In the genomic region with DNA sequence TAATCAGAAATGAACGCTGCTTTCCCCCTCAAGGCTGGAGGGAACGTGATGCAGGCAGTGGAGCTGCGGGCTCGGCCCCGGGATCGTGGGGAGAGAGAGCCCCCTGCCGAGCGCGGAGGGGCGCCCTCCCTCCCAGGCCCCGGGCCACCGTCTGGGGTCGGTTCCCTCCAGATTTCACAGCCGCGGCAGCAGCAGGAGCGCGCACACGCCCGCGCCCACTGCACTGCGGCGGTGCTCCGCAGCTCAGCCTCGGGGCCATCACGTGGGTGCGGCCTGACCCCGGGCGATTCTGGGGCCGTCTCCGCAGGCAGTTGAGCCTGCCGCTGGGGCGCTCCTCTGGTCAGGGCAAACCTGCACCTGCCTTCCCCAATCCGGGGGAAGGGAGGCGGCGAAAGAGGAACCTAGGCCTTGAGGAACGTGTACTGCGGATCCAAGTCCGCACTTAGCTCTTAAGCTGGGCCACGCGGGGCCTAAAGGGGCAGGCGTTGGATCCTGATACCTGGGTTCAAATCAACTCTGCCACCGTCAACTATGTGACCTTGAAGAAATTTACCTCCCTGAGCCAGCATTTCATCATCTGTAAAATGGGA, we compare ENCODE assay signal across 8 cellular contexts. TPM values are rescaled to one million over a fixed set of nuclear protein-coding genes. Genes with fewer than 3 reads are reported as not detected.
A peak's percentile ranks its signal among the peaks of the same experiment; 100 is the strongest.
DNase-seq lines count a peak whose midpoint lies in the region; ATAC-seq, FAIRE-seq and TF ChIP-seq lines count a peak whose summit lies in the region.

No MANE protein-coding gene starts in this region.

- SMC1A ChIA-PET in GM12878 (lab: Charles Lee; ENCODE audit: uncharacterized antibody, unreplicated experiment), result interaction anchor here (0.6 to 1.9 kb wide), 3 partner anchors 9 to 47 kb away, joined by 3 to 7 read pairs (median 3); a partner anchor contains a TSS

- no peak overlapping the region for H3K27ac ChIP-seq in GM12878 (ENCODE audit: control insufficient read depth, insufficient read depth)

- no peak for TF ChIP-seq RAD21 in GM12878 (IDR thresholded peaks at IDR 0.05; ENCODE audit: insufficient read depth, low read depth, low read length)

- TF ChIP-seq CTCF in GM12878 (IDR thresholded peaks at IDR 0.05 in 2 of 3, conservative IDR thresholded peaks at IDR 0.05 in 1 of 3; ENCODE audit: control insufficient read depth in 2 of 3, extremely low read depth in 1 of 3, insufficient read depth in 1 of 3, low read depth in 3 of 3, low read length in 3 of 3), result peak; percentile 26 to 40 (median 33); a peak in 4 of 6 replicates

- in situ Hi-C loops in GM12878 (cut with MboI), result no loop called here

- H3K27me3 ChIP-seq in GM12878 (replicated peaks in 1 of 2; ENCODE audit: control insufficient read depth in 2 of 2, insufficient read depth in 2 of 2, low read length in 1 of 2), result peaks cover 0 to 4% of the 10 kb centered on the region in 2 experiments; a peak in 1 of 4 replicates
- peaks cover 26% of the 10 kb centered on the region for H3K27me3 ChIP-seq in iPS-15b (ENCODE audit: control insufficient read depth, insufficient read depth, low read length)

- POLR2A ChIA-PET in GM12878 (lab: Charles Lee), result no interaction called here

- H4K20me1 ChIP-seq in GM12878 (ENCODE audit: control insufficient read depth, insufficient read depth), result no peaks in the 10 kb centered on the region

- 4% methylated on average over 39 of the region's 42 CpGs for whole genome bisulfite sequencing in GM12878 (ENCODE audit: insufficient coverage, insufficient replicate concordance, low lambda C conversion rate, missing lambda C conversion rate)

- H3K4me2 ChIP-seq in GM12878 (ENCODE audit: control insufficient read depth, insufficient read depth), result peak overlapping the region; percentile 45

- H3K9ac ChIP-seq in GM12878 (ENCODE audit: control insufficient read depth, insufficient read depth, low read length), result peak overlapping the region; percentile 43; the same call in 1 of the 2 replicates
- H3K9ac ChIP-seq in iPS-15b (ENCODE audit: low read depth, low read length), result peak overlapping the region; percentile 49

- H3K79me2 ChIP-seq in GM12878 (ENCODE audit: control insufficient read depth, insufficient read depth, low read length), result no peaks in the 10 kb centered on the region

- H3K36me3 ChIP-seq in GM12878 (ENCODE audit: control insufficient read depth in 2 of 2, insufficient read depth in 2 of 2, low read length in 1 of 2) (no peaks in the 10 kb centered on the region), iPS-15b (ENCODE audit: control insufficient read depth, insufficient read depth, low read length) (no peaks in the 10 kb centered on the region)

- no peak for TF ChIP-seq POLR2A in GM12878 (IDR thresholded peaks at IDR 0.05; ENCODE audit: low read depth, low read length)

- H3K4me1 ChIP-seq in GM12878 (ENCODE audit: control insufficient read depth, insufficient read depth, low read length), result peaks cover 23% of the 10 kb centered on the region
- H3K4me1 ChIP-seq in iPS-15b (ENCODE audit: control insufficient read depth, insufficient read depth, low read length), result peaks cover 20% of the 10 kb centered on the region

- ATAC-seq in GM21723 (IDR thresholded peaks at IDR 0.05; ENCODE audit: unreplicated experiment) (peak; percentile 78), GM12878 (peak; percentile 91), sciatic nerve (peak; percentile 92), GM21528 (IDR thresholded peaks at IDR 0.05; ENCODE audit: low FRiP score, unreplicated experiment) (no peak)

- H2AFZ ChIP-seq in GM12878 (ENCODE audit: control insufficient read depth, low read depth, low read length), result peak overlapping the region; percentile 48

- RAD21 ChIA-PET in GM12878 (lab: Charles Lee; ENCODE audit: unreplicated experiment), result interaction anchor here (0.6 to 1.8 kb wide), 4 partner anchors 9 to 229 kb away, joined by 3 to 4 read pairs (median 4); a partner anchor contains a TSS

- no peaks in the 10 kb centered on the region; the same call in 2 of the 3 replicates for H3K9me3 ChIP-seq in GM12878 (replicated peaks; ENCODE audit: control insufficient read depth, insufficient read depth, low read length)
- H3K9me3 ChIP-seq in iPS-15b (ENCODE audit: control insufficient read depth, insufficient read depth, low read length), result no peaks in the 10 kb centered on the region

- FAIRE-seq in GM12878 (lab: Jason Lieb, UNC), result no peak

- intact Hi-C loops in GM12878 (cut with micrococcal nuclease; ENCODE audit: unreplicated experiment), result no loop called here
- intact Hi-C loops in sciatic nerve (cut with DNase I), result no loop called here

- BruUV-seq in GM12878 (replicated peaks; lab: Mats Ljungman, UMichigan), result no TSS peak

- no peak for TF ChIP-seq EP300 in GM12878 (IDR thresholded peaks at IDR 0.05; ENCODE audit: borderline replicate concordance in 1 of 2, control insufficient read depth in 1 of 2, low read depth in 2 of 2, low read length in 2 of 2)

- H3K4me3 ChIP-seq in GM12878 (0 out of 2 replicates have a peak overlapping the region, but pooled peaks have one; percentile 23), iPS-15b (ENCODE audit: low read depth, low read length) (peak overlapping the region; percentile 66)

- CTCF ChIA-PET in GM12878 (lab: Yijun Ruan, JAX), result interaction anchor here (0.6 to 2.5 kb wide), 6 partner anchors 9 to 222 kb away, joined by 3 to 12 read pairs (median 5); a partner anchor contains a TSS

- DNase-seq in ELF-1 (ENCODE audit: low read depth, low spot score) (peak; percentile 67), NCI-H2227 (lab: John Stamatoyannopoulos, UW; ENCODE audit: unreplicated experiment) (peak; percentile 64), GM12878 (ENCODE audit: low read depth, low spot score) (no peak), sciatic nerve (ENCODE audit: low spot score) (peak; percentile 76), 8988T (no peak)

RNA-seq across cellular contexts. Expression of a gene that starts 9.4 kb away (rescaled TPM):
- total RNA-seq in GM12878 (2013; cell fraction: nucleolus; rRNA removed), result 148 and 153 TPM in 2 replicates
- total RNA-seq in GM12878 (2014; rRNA removed) (58.1 and 60.3 TPM in 2 replicates), GM12878 (2014; rRNA removed; fragmentation: Illumina TruSeq; extraction: Trizol) (39.0 and 42.0 TPM in 2 replicates), GM12878 (2021) (62.9 and 63.2 TPM in 2 replicates), sciatic nerve (73.3 TPM)
- polyA plus RNA-seq in GM12878 (2011; ENCODE audit: low read depth), result 31.0 TPM
- polyA plus RNA-seq in GM12878 (2011; rRNA removed) (46.4 and 71.4 TPM in 2 replicates), GM12878 (2014; fragmentation: Illumina TruSeq; extraction: Trizol) (30.2 and 53.2 TPM in 2 replicates), GM12878 (2014; fragmentation: Nextera tagmentation; extraction: Ambion mirVana) (10 to 100 TPM; 18.9 to 21.4 TPM), GM12878 (2014; rRNA removed) (69.4 and 71.2 TPM in 2 replicates), GM12878 (2016; fragmentation: Nextera tagmentation; extraction: Ambion mirVana) (10 to 100 TPM; 37.8 to 37.9 TPM)
- polyA plus RNA-seq in GM12878 (2011; cell fraction: cytosol; rRNA removed), result 84.2 and 98.9 TPM in 2 replicates
- 223 and 258 TPM in 2 replicates for polyA plus RNA-seq in GM12878 (2011; cell fraction: nucleus; rRNA removed)
- polyA plus RNA-seq in GM12878 (2012), result 50.8 and 50.9 TPM in 2 replicates
- polyA minus RNA-seq in GM12878 (2011; rRNA and poly(A)+ RNA removed), result 48.9 and 72.9 TPM in 2 replicates
- 19.4 and 27.2 TPM in 2 replicates for polyA minus RNA-seq in GM12878 (2011; cell fraction: cytosol; rRNA and poly(A)+ RNA removed)
- polyA minus RNA-seq in GM12878 (2011; cell fraction: nucleus; rRNA and poly(A)+ RNA removed), result 43.5 and 49.6 TPM in 2 replicates

RNA-seq across cellular contexts. Expression of a gene that starts 36.0 kb away (rescaled TPM):
- total RNA-seq in GM12878 (2013; cell fraction: nucleolus; rRNA removed), result 0.15 and 1.3 TPM in 2 replicates
- total RNA-seq in GM12878 (2014; rRNA removed), result 0.11 TPM in 1 of 2 replicates, not detected in the other
- total RNA-seq in GM12878 (2014; rRNA removed; fragmentation: Illumina TruSeq; extraction: Trizol), result not detected in 2 replicates
- total RNA-seq in GM12878 (2021), result 0.27 and 0.36 TPM in 2 replicates
- not detected for polyA plus RNA-seq in GM12878 (2011; ENCODE audit: low read depth)
- polyA plus RNA-seq in GM12878 (2011; rRNA removed), result 0.07 TPM in 1 of 2 replicates, not detected in the other
- 0.12 TPM in 2 replicates for polyA plus RNA-seq in GM12878 (2011; cell fraction: cytosol; rRNA removed)
- 0.10 and 0.12 TPM in 2 replicates for polyA plus RNA-seq in GM12878 (2011; cell fraction: nucleus; rRNA removed)
- polyA plus RNA-seq in GM12878 (2012), result 0.04 and 0.11 TPM in 2 replicates
- polyA plus RNA-seq in GM12878 (2014; fragmentation: Illumina TruSeq; extraction: Trizol), result 0.16 TPM in 1 of 2 replicates, not detected in the other
- not detected for polyA plus RNA-seq in GM12878 (2014; fragmentation: Nextera tagmentation; extraction: Ambion mirVana)
- 0.10 TPM in 1 of 2 replicates, not detected in the other for polyA plus RNA-seq in GM12878 (2014; rRNA removed)
- under 1 TPM in 1 of 2 experiments, not detected in 1; 0.16 TPM for polyA plus RNA-seq in GM12878 (2016; fragmentation: Nextera tagmentation; extraction: Ambion mirVana)
- polyA minus RNA-seq in GM12878 (2011; rRNA and poly(A)+ RNA removed), result 0.26 and 0.73 TPM in 2 replicates
- polyA minus RNA-seq in GM12878 (2011; cell fraction: cytosol; rRNA and poly(A)+ RNA removed), result not detected in 2 replicates
- not detected in 2 replicates for polyA minus RNA-seq in GM12878 (2011; cell fraction: nucleus; rRNA and poly(A)+ RNA removed)
- 36.4 TPM for total RNA-seq in sciatic nerve

RNA-seq across cellular contexts. Expression of a gene that starts 43.8 kb away (rescaled TPM):
- not detected in 2 replicates for total RNA-seq in GM12878 (2013; cell fraction: nucleolus; rRNA removed)
- 0.06 TPM in 1 of 2 replicates, not detected in the other for total RNA-seq in GM12878 (2014; rRNA removed)
- total RNA-seq in GM12878 (2014; rRNA removed; fragmentation: Illumina TruSeq; extraction: Trizol), result not detected in 2 replicates
- 0.03 TPM in 1 of 2 replicates, not detected in the other for total RNA-seq in GM12878 (2021)
- polyA plus RNA-seq in GM12878 (2011; ENCODE audit: low read depth), result 0.16 TPM
- 0.10 TPM in 1 of 2 replicates, not detected in the other for polyA plus RNA-seq in GM12878 (2011; rRNA removed)
- polyA plus RNA-seq in GM12878 (2011; cell fraction: cytosol; rRNA removed), result 0.02 TPM in 1 of 2 replicates, not detected in the other
- polyA plus RNA-seq in GM12878 (2011; cell fraction: nucleus; rRNA removed), result 0.03 TPM in 1 of 2 replicates, not detected in the other
- polyA plus RNA-seq in GM12878 (2012), result 0.11 and 0.18 TPM in 2 replicates
- not detected in 2 replicates for polyA plus RNA-seq in GM12878 (2014; fragmentation: Illumina TruSeq; extraction: Trizol)
- polyA plus RNA-seq in GM12878 (2014; fragmentation: Nextera tagmentation; extraction: Ambion mirVana), result under 1 TPM in 1 of 2 experiments, not detected in 1; 0.05 TPM
- polyA plus RNA-seq in GM12878 (2014; rRNA removed), result 0.01 TPM in 1 of 2 replicates, not detected in the other
- polyA plus RNA-seq in GM12878 (2016; fragmentation: Nextera tagmentation; extraction: Ambion mirVana), result under 1 TPM in 1 of 2 experiments, not detected in 1; 0.14 TPM
- not detected in 2 replicates for polyA minus RNA-seq in GM12878 (2011; rRNA and poly(A)+ RNA removed)
- not detected in 2 replicates for polyA minus RNA-seq in GM12878 (2011; cell fraction: cytosol; rRNA and poly(A)+ RNA removed)
- polyA minus RNA-seq in GM12878 (2011; cell fraction: nucleus; rRNA and poly(A)+ RNA removed), result not detected in 2 replicates
- 7.0 TPM for total RNA-seq in sciatic nerve

RNA-seq across cellular contexts. Expression of a gene that starts 54.7 kb away (rescaled TPM):
- total RNA-seq in GM12878 (2013; cell fraction: nucleolus; rRNA removed), result 34.2 and 34.7 TPM in 2 replicates
- 19.7 and 30.8 TPM in 2 replicates for total RNA-seq in GM12878 (2014; rRNA removed)
- total RNA-seq in GM12878 (2014; rRNA removed; fragmentation: Illumina TruSeq; extraction: Trizol), result 23.8 and 24.2 TPM in 2 replicates
- total RNA-seq in GM12878 (2021), result 19.7 and 26.7 TPM in 2 replicates
- 16.1 TPM for polyA plus RNA-seq in GM12878 (2011; ENCODE audit: low read depth)
- 30.6 and 39.7 TPM in 2 replicates for polyA plus RNA-seq in GM12878 (2011; rRNA removed)
- polyA plus RNA-seq in GM12878 (2011; cell fraction: cytosol; rRNA removed), result 18.9 and 21.4 TPM in 2 replicates
- 15.4 and 15.5 TPM in 2 replicates for polyA plus RNA-seq in GM12878 (2011; cell fraction: nucleus; rRNA removed)
- 15.4 and 19.5 TPM in 2 replicates for polyA plus RNA-seq in GM12878 (2012)
- 28.6 and 35.5 TPM in 2 replicates for polyA plus RNA-seq in GM12878 (2014; fragmentation: Illumina TruSeq; extraction: Trizol)
- 10 to 100 TPM; 28.1 to 34.4 TPM for polyA plus RNA-seq in GM12878 (2014; fragmentation: Nextera tagmentation; extraction: Ambion mirVana)
- polyA plus RNA-seq in GM12878 (2014; rRNA removed), result 13.2 and 14.1 TPM in 2 replicates
- 10 to 100 TPM; 35.2 to 41.8 TPM for polyA plus RNA-seq in GM12878 (2016; fragmentation: Nextera tagmentation; extraction: Ambion mirVana)
- polyA minus RNA-seq in GM12878 (2011; rRNA and poly(A)+ RNA removed), result 27.2 and 29.3 TPM in 2 replicates
- polyA minus RNA-seq in GM12878 (2011; cell fraction: cytosol; rRNA and poly(A)+ RNA removed), result 8.7 and 11.3 TPM in 2 replicates
- 9.4 and 16.6 TPM in 2 replicates for polyA minus RNA-seq in GM12878 (2011; cell fraction: nucleus; rRNA and poly(A)+ RNA removed)
- total RNA-seq in sciatic nerve, result 58.1 TPM

Comparison
In these comparisons a context has a peak if more than half of its experiments do, and no peak if none do; other contexts are left out.
1. DNase-seq: peak in ELF-1 (single experiment), NCI-H2227 (single experiment) and sciatic nerve (single experiment); none in GM12878 (single experiment) and 8988T (single experiment).
2. RNA of a gene that starts 36.0 kb away (total RNA-seq): 36.4 TPM in sciatic nerve (single experiment); 0.11 to 1.3 TPM in GM12878; every median in the first group is over 10 times any median in the second.